In genomic region chr10:52229271-52229931, GRCh38 we compare ENCODE assay signal across 26 cellular contexts.
DNase-seq lines count a peak whose midpoint lies in the region; ATAC-seq, FAIRE-seq and TF ChIP-seq lines count a peak whose summit lies in the region.
"Had no signal": no experiment of that assay in that cellular context is flagged by ENCODE, and none has a peak within 500 bp of the region (broad histone marks: within the 10 kb centered on the region; RNA-seq: fewer than 3 reads in every experiment).

No MANE protein-coding gene starts in this region.

- H2AFZ ChIP-seq in GM23248 (no peak overlapping the region), endothelial cell of umbilical vein (ENCODE audit: low read depth, low read length) (no peak overlapping the region), mesenchymal stem cell (ENCODE audit: low read depth, low read length) (no peak overlapping the region)

- no peak for TF ChIP-seq CTCF in endothelial cell of umbilical vein (IDR thresholded peaks at IDR 0.05; ENCODE audit: extremely low read depth in 1 of 2, insufficient read depth in 1 of 2, low read depth in 1 of 2, low read length in 2 of 2)

- no peaks in the 10 kb centered on the region for H3K9me3 Mint-ChIP-seq in activated CD4-positive, alpha-beta T cell treated with anti-CD3 and anti-CD28 coated beads for 36 hours (ENCODE audit: low read depth)
- H3K9me3 Mint-ChIP-seq: type B pancreatic cell had no signal

- no peak for ATAC-seq in activated CD4-positive, alpha-beta T cell treated with anti-CD3 and anti-CD28 coated beads for 36 hours
- ATAC-seq: HepG2; stimulated activated naive CD8-positive, alpha-beta T cell treated with anti-CD3 and anti-CD28 coated beads, Interleukin-15, Interleukin-2, amounts not matched to agents 100 U/mL and 50 U/mL, for 24 hours had no signal

- in situ Hi-C loops in GM23248 (cut with MboI) = no loop called here

- no peak overlapping the region for H4K8ac ChIP-seq in mesenchymal stem cell (ENCODE audit: low read length)

- dilution Hi-C loops in endothelial cell of umbilical vein (cut with MboI; ENCODE audit: extremely low pct_ligation_motif_present, low sequenced_read_pairs) = no loop called here

- H3K9ac ChIP-seq in GM23248 = no peak overlapping the region
- no peak overlapping the region for H3K9ac ChIP-seq in endothelial cell of umbilical vein (replicated peaks; ENCODE audit: extremely low read depth, insufficient read depth, low read length)
- no peak overlapping the region for H3K9ac ChIP-seq in mesenchymal stem cell (ENCODE audit: low read length)

- H2BK15ac ChIP-seq in mesenchymal stem cell (ENCODE audit: low read depth, poor library complexity, severe bottlenecking) = no peak overlapping the region

- no peak overlapping the region for H2AK5ac ChIP-seq in mesenchymal stem cell (ENCODE audit: low read length, severe bottlenecking)

- H3K79me2 ChIP-seq in GM23248 (ENCODE audit: insufficient read depth) = no peaks in the 10 kb centered on the region
- no peaks in the 10 kb centered on the region for H3K79me2 ChIP-seq in endothelial cell of umbilical vein (ENCODE audit: control insufficient read depth, insufficient read depth, low read length)

- peaks cover 6% of the 10 kb centered on the region for H3K4me1 Mint-ChIP-seq in activated CD4-positive, alpha-beta T cell treated with anti-CD3 and anti-CD28 coated beads for 36 hours

- H3K4me3 ChIP-seq in GM23248 (no peak overlapping the region), endothelial cell of umbilical vein (replicated peaks in 1 of 3; ENCODE audit: insufficient read depth in 1 of 3, low read depth in 1 of 3, low read length in 3 of 3) (no peak overlapping the region), mesenchymal stem cell (ENCODE audit: insufficient read depth in 1 of 2, low read depth in 1 of 2, low read length in 2 of 2) (no peak overlapping the region)
- H3K4me3 ChIP-seq: HAP-1, prostate gland, smooth muscle cell had no signal

- H3K9me3 ChIP-seq in GM23248 (ENCODE audit: low read depth) (no peaks in the 10 kb centered on the region), endothelial cell of umbilical vein (replicated peaks; ENCODE audit: control insufficient read depth, insufficient read depth, low read length) (no peaks in the 10 kb centered on the region), mesenchymal stem cell (ENCODE audit: control insufficient read depth, low read length) (peaks cover 5% of the 10 kb centered on the region)
- H3K9me3 ChIP-seq: HAP-1, prostate gland had no signal

- no peak overlapping the region for H4K91ac ChIP-seq in mesenchymal stem cell (ENCODE audit: low read length)

- no peak for FAIRE-seq in endothelial cell of umbilical vein (lab: Jason Lieb, UNC)
- FAIRE-seq: HepG2 had no signal

- H3K36me3 Mint-ChIP-seq in activated CD4-positive, alpha-beta T cell treated with anti-CD3 and anti-CD28 coated beads for 36 hours (ENCODE audit: low read depth) = no peaks in the 10 kb centered on the region
- H3K36me3 Mint-ChIP-seq: type B pancreatic cell had no signal

- H2BK120ac ChIP-seq in mesenchymal stem cell (ENCODE audit: low read depth, low read length) = no peak overlapping the region

- H3K36me3 ChIP-seq in GM23248 (ENCODE audit: low read depth) (no peaks in the 10 kb centered on the region), endothelial cell of umbilical vein (ENCODE audit: control insufficient read depth in 2 of 2, extremely low read depth in 1 of 2, insufficient read depth in 2 of 2, low read length in 2 of 2) (no peaks in the 10 kb centered on the region), mesenchymal stem cell (ENCODE audit: control insufficient read depth in 1 of 2, insufficient read depth in 2 of 2, low read depth in 1 of 2, low read length in 2 of 2) (no peaks in the 10 kb centered on the region)
- H3K36me3 ChIP-seq: HAP-1, prostate gland had no signal

- peaks cover 5% of the 10 kb centered on the region for H3K27me3 Mint-ChIP-seq in activated CD4-positive, alpha-beta T cell treated with anti-CD3 and anti-CD28 coated beads for 36 hours
- H3K27me3 Mint-ChIP-seq: B cell, type B pancreatic cell had no signal

- CTCF ChIA-PET in endothelial cell of umbilical vein (lab: Charles Lee) = interaction anchor here (0.9 kb wide), 1 partner anchor 78 kb away, joined by 3 read pairs; no protein-coding TSS in a partner anchor
- CTCF ChIA-PET in activated CD4-positive, alpha-beta T cell treated with anti-CD3 and anti-CD28 coated beads for 36 hours (lab: Charles Lee) = no interaction called here

- H3K4me1 ChIP-seq in GM23248 (ENCODE audit: insufficient read depth) (peaks cover 4% of the 10 kb centered on the region; the same call in 1 of the 2 replicates), endothelial cell of umbilical vein (ENCODE audit: control insufficient read depth, extremely low read depth, insufficient read depth, low read length) (peaks cover 16% of the 10 kb centered on the region), mesenchymal stem cell (ENCODE audit: control insufficient read depth, insufficient read depth, low read depth, low read length) (no peaks in the 10 kb centered on the region)
- H3K4me1 ChIP-seq: HAP-1, prostate gland had no signal

- no peaks in the 10 kb centered on the region for H3K79me1 ChIP-seq in mesenchymal stem cell (replicated peaks; ENCODE audit: low read length, poor library complexity, severe bottlenecking)

- no peak overlapping the region for H3K4me3 Mint-ChIP-seq in activated CD4-positive, alpha-beta T cell treated with anti-CD3 and anti-CD28 coated beads for 36 hours
- H3K4me3 Mint-ChIP-seq: B cell, type B pancreatic cell had no signal

- POLR2A ChIA-PET in endothelial cell of umbilical vein (lab: Charles Lee) = no interaction called here
- POLR2A ChIA-PET in activated CD4-positive, alpha-beta T cell treated with anti-CD3 and anti-CD28 coated beads for 36 hours (lab: Charles Lee) = no interaction called here

- DNase-seq in GM23248 (peak; percentile 33), NCI-H69 (lab: John Stamatoyannopoulos, UW) (peak; percentile 14), endothelial cell of umbilical vein (ENCODE audit: low read depth, low spot score) (peak; percentile 14), mesenchymal stem cell (peak; percentile 37), superior temporal gyrus (ENCODE audit: extremely low spot score) (no peak), occipital lobe (lab: John Stamatoyannopoulos, UW) (no peak)
- no peak for DNase-seq in activated CD8-positive, alpha-beta memory T cell treated with anti-CD3 and anti-CD28 coated beads, Interleukin-2, amount 50 U/mL, for 48 hours
- DNase-seq in activated CD4-positive, alpha-beta T cell treated with anti-CD3 and anti-CD28 coated beads for 36 hours = no peak
- DNase-seq: activated CD4-positive, alpha-beta T cell treated with anti-CD3 and anti-CD28 coated beads, Interleukin-2, amount 50 U/mL, for 1 hour; activated CD8-positive, alpha-beta memory T cell treated with anti-CD3 and anti-CD28 coated beads, Interleukin-2, amount 50 U/mL, for 4 hours; activated gamma-delta T cell; central memory CD4-positive, alpha-beta T cell; COR-L47; erythroblast; NCI-H1417 treated with DMSO at 0.1 percent for 48 hours; NCI-H2171; NCI-H748 treated with DMSO at 0.1 percent for 48 hours; SHP77; stimulated activated CD4-positive, alpha-beta T cell treated with anti-CD3 and anti-CD28 coated beads, Interleukin-4, amount 100 ng/mL, for 1 hour; stimulated activated naive CD8-positive, alpha-beta T cell treated with anti-CD3 and anti-CD28 coated beads, Interleukin-15, Interleukin-2, amounts not matched to agents 100 U/mL and 50 U/mL, for 24 hours had no signal

- BruUV-seq in endothelial cell of umbilical vein (replicated peaks; lab: Mats Ljungman, UMichigan) = no TSS peak

- H3K9me2 ChIP-seq in GM23248 (ENCODE audit: insufficient read depth) = no peaks in the 10 kb centered on the region

- no peak overlapping the region for H3K4me2 ChIP-seq in GM23248 (ENCODE audit: unreplicated experiment)
- no peak overlapping the region for H3K4me2 ChIP-seq in endothelial cell of umbilical vein (ENCODE audit: insufficient read depth, low read length)
- no peak overlapping the region for H3K4me2 ChIP-seq in mesenchymal stem cell (ENCODE audit: low read length, poor library complexity, severe bottlenecking)
- H3K4me2 ChIP-seq: smooth muscle cell had no signal

- WGBS in GM23248 (ENCODE audit: low coverage in 1 of 2, low lambda C conversion rate in 2 of 2, missing lambda C conversion rate in 2 of 2), 2 experiments = 93 to 94% methylated on average over 2 of the region's 2 CpGs
- no CpG with 5 or more reads among the region's 2 CpGs for WGBS in mesenchymal stem cell

- intact Hi-C loops in endothelial cell of umbilical vein (cut with micrococcal nuclease) = no loop called here
- intact Hi-C loops in activated CD4-positive, alpha-beta T cell treated with anti-CD3 and anti-CD28 coated beads for 36 hours (cut with DNase I, micrococcal nuclease) = no loop called here

- H2BK12ac ChIP-seq in mesenchymal stem cell (ENCODE audit: low read length in 2 of 2) = no peak overlapping the region

- H4K20me1 ChIP-seq in GM23248 (ENCODE audit: insufficient read depth) (no peaks in the 10 kb centered on the region), endothelial cell of umbilical vein (replicated peaks; ENCODE audit: control insufficient read depth, extremely low read depth, insufficient read depth, low read length) (no peaks in the 10 kb centered on the region)

- no peak overlapping the region for H3K27ac Mint-ChIP-seq in activated CD4-positive, alpha-beta T cell treated with anti-CD3 and anti-CD28 coated beads for 36 hours
- H3K27ac Mint-ChIP-seq: B cell, type B pancreatic cell had no signal

- no peak overlapping the region for H2BK5ac ChIP-seq in mesenchymal stem cell (ENCODE audit: low read depth, low read length, poor library complexity, severe bottlenecking)

- H3K23ac ChIP-seq in mesenchymal stem cell (ENCODE audit: low read length in 2 of 2) = no peak overlapping the region

- TF ChIP-seq POLR2A in endothelial cell of umbilical vein (IDR thresholded peaks at IDR 0.05; ENCODE audit: low read depth, low read length) = no peak

- no peaks in the 10 kb centered on the region for H3K27me3 ChIP-seq in GM23248 (replicated peaks; ENCODE audit: insufficient read depth)
- no peaks in the 10 kb centered on the region for H3K27me3 ChIP-seq in endothelial cell of umbilical vein (ENCODE audit: control insufficient read depth in 2 of 2, insufficient read depth in 2 of 2, low read length in 2 of 2)
- H3K27me3 ChIP-seq in mesenchymal stem cell (ENCODE audit: control insufficient read depth in 1 of 2, insufficient read depth in 1 of 2, low read length in 2 of 2) = no peaks in the 10 kb centered on the region

- H3K14ac ChIP-seq in mesenchymal stem cell (ENCODE audit: low read length in 2 of 2) = no peak overlapping the region

- H3K27ac ChIP-seq in GM23248 = no peak overlapping the region
- H3K27ac ChIP-seq in endothelial cell of umbilical vein (ENCODE audit: insufficient read depth, low read depth, low read length) = no peak overlapping the region
- no peak overlapping the region for H3K27ac ChIP-seq in mesenchymal stem cell (ENCODE audit: low read length, poor library complexity, severe bottlenecking)
- H3K27ac ChIP-seq: prostate gland had no signal

- H3K18ac ChIP-seq in mesenchymal stem cell (ENCODE audit: low read depth in 1 of 2, low read length in 2 of 2) = no peak overlapping the region

- no peaks in the 10 kb centered on the region for H3K9me1 ChIP-seq in endothelial cell of umbilical vein (replicated peaks; ENCODE audit: control insufficient read depth, extremely low read depth, insufficient read depth, low read length)

- H3F3A ChIP-seq in GM23248 (ENCODE audit: insufficient read depth) = no peaks in the 10 kb centered on the region

- no peak overlapping the region for H3K4ac ChIP-seq in mesenchymal stem cell (ENCODE audit: low read depth in 1 of 2, low read length in 2 of 2)

Comparison
In these comparisons a context has a peak if more than half of its experiments do, and no peak if none do; other contexts are left out.
1. DNase-seq: peak in GM23248 (single experiment), NCI-H69 (single experiment), endothelial cell of umbilical vein (single experiment) and mesenchymal stem cell (single experiment); none in activated CD8-positive, alpha-beta memory T cell treated with anti-CD3 and anti-CD28 coated beads, Interleukin-2, amount 50 U/mL, for 48 hours (single experiment), superior temporal gyrus (single experiment), occipital lobe (single experiment) and activated CD4-positive, alpha-beta T cell treated with anti-CD3 and anti-CD28 coated beads for 36 hours (single experiment).